In genomic region chr9:13588151-13589043, GRCh38 we compare ENCODE assay signal across 12 cellular contexts.
DNase-seq lines count a peak whose midpoint lies in the region; ATAC-seq, FAIRE-seq and TF ChIP-seq lines count a peak whose summit lies in the region.
"Had no signal": no experiment of that assay in that cellular context is flagged by ENCODE, and none has a peak within 500 bp of the region (broad histone marks: within the 10 kb centered on the region; RNA-seq: fewer than 3 reads in every experiment).

No MANE protein-coding gene starts in this region.

- peak in 1 of 2 donors; percentile 66 for ATAC-seq in gastrocnemius medialis

- H3K27ac ChIP-seq in caudate nucleus (ENCODE audit: low read depth, low read length) (peak overlapping the region; percentile 89), hepatocyte (peak overlapping the region; percentile 22), gastrocnemius medialis (peak overlapping the region in 3 of 4 donors; percentile 26 to 65 (median 45))
- H3K27ac ChIP-seq: spleen had no signal

- TF ChIP-seq CTCF in hepatocyte (IDR thresholded peaks at IDR 0.05; ENCODE audit: poor library complexity): no peak
- no peak for TF ChIP-seq CTCF in gastrocnemius medialis (IDR thresholded peaks at IDR 0.05 in 4 of 5, conservative IDR thresholded peaks at IDR 0.05 in 1 of 5)
- no peak for TF ChIP-seq CTCF in D721Med (IDR thresholded peaks at IDR 0.05; ENCODE audit: insufficient read depth, missing control alignments)

- peaks cover 5% of the 10 kb centered on the region for H3K4me1 ChIP-seq in hepatocyte (ENCODE audit: insufficient read depth)
- peaks cover 0 to 7% of the 10 kb centered on the region in 2 donors for H3K4me1 ChIP-seq in gastrocnemius medialis

- H4K20me1 ChIP-seq in hepatocyte (ENCODE audit: insufficient read depth, poor library complexity, severe bottlenecking): no peaks in the 10 kb centered on the region

- no peak overlapping the region for H3K4me2 ChIP-seq in hepatocyte

- no peaks in the 10 kb centered on the region for H3K9me2 ChIP-seq in hepatocyte (replicated peaks; ENCODE audit: insufficient read depth)

- TF ChIP-seq POLR2A in gastrocnemius medialis (IDR thresholded peaks at IDR 0.05): no peak

- WGBS in hepatocyte (ENCODE audit: low lambda C conversion rate, missing lambda C conversion rate): 49% methylated on average over 6 of the region's 6 CpGs

- H3K4me3 ChIP-seq in hepatocyte: no peak overlapping the region
- no peak overlapping the region for H3K4me3 ChIP-seq in gastrocnemius medialis
- H3K4me3 ChIP-seq in MG63: no peak overlapping the region
- H3K4me3 ChIP-seq: spleen had no signal

- H3K9me3 ChIP-seq in hepatocyte (ENCODE audit: low read depth) (no peaks in the 10 kb centered on the region), gastrocnemius medialis (no peaks in the 10 kb centered on the region), MG63 (no peaks in the 10 kb centered on the region)

- no peak overlapping the region for H2AFZ ChIP-seq in hepatocyte

- H3K27me3 ChIP-seq in hepatocyte (no peaks in the 10 kb centered on the region), gastrocnemius medialis (no peaks in the 10 kb centered on the region), MG63 (peaks cover 7% of the 10 kb centered on the region)
- H3K27me3 ChIP-seq: spleen had no signal

- H3K36me3 ChIP-seq in hepatocyte (replicated peaks; ENCODE audit: insufficient read depth, low read depth) (no peaks in the 10 kb centered on the region), gastrocnemius medialis (no peaks in the 10 kb centered on the region), MG63 (no peaks in the 10 kb centered on the region)
- H3K36me3 ChIP-seq: spleen had no signal

- no peak for FAIRE-seq in HTR-8/SVneo (lab: Jason Lieb, UNC)
- FAIRE-seq in D721Med (lab: Jason Lieb, UNC): no peak
- FAIRE-seq: colon, GM18507 had no signal

- intact Hi-C loops in gastrocnemius medialis (cut with DNase I; ENCODE audit: low total_unique reads): no loop called here

- in situ Hi-C loops in gastrocnemius medialis (cut with MboI; ENCODE audit: low sequenced_read_pairs in 4 of 4): no loop called here

- H3K79me2 ChIP-seq in hepatocyte: no peaks in the 10 kb centered on the region

- DNase-seq in HTR-8/SVneo (ENCODE audit: insufficient read length, low spot score) (peak; percentile 5), caudate nucleus (lab: John Stamatoyannopoulos, UW) (peak in 17 of 61 donors; percentile 6 to 52 (median 37)), hepatocyte (ENCODE audit: low spot score) (no peak), gastrocnemius medialis (no peak), MG63 (no peak), D721Med (ENCODE audit: insufficient read length, low spot score) (no peak), NCI-H510A (lab: John Stamatoyannopoulos, UW) (no peak), activated gamma-delta T cell treated with Interleukin-2 at 50 U/mL for 16 hours (no peak)
- DNase-seq: NCI-H2081 had no signal

Comparison
In these comparisons a context has a peak if more than half of its experiments do, and no peak if none do; other contexts are left out.
1. H3K27ac ChIP-seq: peak in every context shown above with its lines; median percentile 89 in caudate nucleus; 45 in gastrocnemius medialis; 22 in hepatocyte.